8 cellular contexts compared by ENCODE assay signal in genomic region chr4:149264093-149264733, GRCh38.
A peak's percentile ranks its signal among the peaks of the same experiment; 100 is the strongest.
DNase-seq lines count a peak whose midpoint lies in the region; ATAC-seq, FAIRE-seq and TF ChIP-seq lines count a peak whose summit lies in the region.

No MANE protein-coding gene starts in this region.

- no peak for TF ChIP-seq POLR2A in GM12891 (IDR thresholded peaks at IDR 0.05; ENCODE audit: low read depth, low read length)

- H3K27ac Mint-ChIP-seq in activated CD4-positive, alpha-beta memory T cell treated with anti-CD3 and anti-CD28 coated beads, Interleukin-2, amount 10 ng/mL, durations not matched to agents 7 days and 5 days = no peak overlapping the region

- H3K27ac ChIP-seq in C4-2B = no peak overlapping the region

- peak; percentile 56 for FAIRE-seq in GM12891 (lab: Jason Lieb, UNC)

- CTCF ChIA-PET in activated CD4-positive, alpha-beta memory T cell treated with anti-CD3 and anti-CD28 coated beads, Interleukin-2, amount 10 ng/mL, durations not matched to agents 7 days and 5 days (lab: Charles Lee) = interaction anchor here (1.3 kb wide), 1 partner anchor 19 kb away, joined by 3 read pairs; no protein-coding TSS in a partner anchor

- no peaks in the 10 kb centered on the region for H3K36me3 Mint-ChIP-seq in activated CD4-positive, alpha-beta memory T cell treated with anti-CD3 and anti-CD28 coated beads, Interleukin-2, amount 10 ng/mL, durations not matched to agents 7 days and 5 days (ENCODE audit: low read depth)

- no peaks in the 10 kb centered on the region for H3K27me3 Mint-ChIP-seq in activated CD4-positive, alpha-beta memory T cell treated with anti-CD3 and anti-CD28 coated beads, Interleukin-2, amount 10 ng/mL, durations not matched to agents 7 days and 5 days

- peak; percentile 78 for TF ChIP-seq CTCF in C4-2B (conservative IDR thresholded peaks at IDR 0.05)

- H3K4me1 Mint-ChIP-seq in activated CD4-positive, alpha-beta memory T cell treated with anti-CD3 and anti-CD28 coated beads, Interleukin-2, amount 10 ng/mL, durations not matched to agents 7 days and 5 days = no peaks in the 10 kb centered on the region

- POLR2A ChIA-PET in activated CD4-positive, alpha-beta memory T cell treated with anti-CD3 and anti-CD28 coated beads, Interleukin-2, amount 10 ng/mL, durations not matched to agents 7 days and 5 days (lab: Charles Lee) = no interaction called here

- no peaks in the 10 kb centered on the region for H3K9me3 Mint-ChIP-seq in activated CD4-positive, alpha-beta memory T cell treated with anti-CD3 and anti-CD28 coated beads, Interleukin-2, amount 10 ng/mL, durations not matched to agents 7 days and 5 days

- no peak for DNase-seq in GM12891 (ENCODE audit: insufficient read length, low spot score)
- DNase-seq in NAMALWA (ENCODE audit: low spot score) = peak; percentile 66
- DNase-seq in activated CD4-positive, alpha-beta memory T cell treated with anti-CD3 and anti-CD28 coated beads, Interleukin-2, amount 10 ng/mL, durations not matched to agents 7 days and 5 days = peak; percentile 18
- peak; percentile 57 for DNase-seq in iPS-NIHi7 (ENCODE audit: extremely low spot score)
- DNase-seq in activated gamma-delta T cell (lab: John Stamatoyannopoulos, UW) = no peak

- ATAC-seq in HG02610 (IDR thresholded peaks at IDR 0.05; ENCODE audit: unreplicated experiment) = peak; percentile 84
- ATAC-seq in HG03175 (IDR thresholded peaks at IDR 0.05; ENCODE audit: unreplicated experiment) = no peak

- H3K4me3 Mint-ChIP-seq in activated CD4-positive, alpha-beta memory T cell treated with anti-CD3 and anti-CD28 coated beads, Interleukin-2, amount 10 ng/mL, durations not matched to agents 7 days and 5 days = no peak overlapping the region

TF ChIP-seq in GM12891, 5 proteins besides CTCF, POLR2A, EP300 and RAD21:
- TF ChIP-seq PAX5 (IDR thresholded peaks at IDR 0.05; ENCODE audit: insufficient read depth, low read length, severe bottlenecking) = no peak
- no peak for TF ChIP-seq SPI1 (IDR thresholded peaks at IDR 0.05; ENCODE audit: low read depth, low read length)
- TF ChIP-seq POU2F2 (IDR thresholded peaks at IDR 0.05; ENCODE audit: low read depth, low read length) = no peak
- TF ChIP-seq POLR2AphosphoS5 (IDR thresholded peaks at IDR 0.05; ENCODE audit: low read depth, low read length) = no peak
- TF ChIP-seq TAF1 (IDR thresholded peaks at IDR 0.05; ENCODE audit: low read depth, low read length) = no peak

Comparison
In these comparisons a context has a peak if more than half of its experiments do, and no peak if none do; other contexts are left out.
1. DNase-seq: peak in NAMALWA (single experiment), activated CD4-positive, alpha-beta memory T cell treated with anti-CD3 and anti-CD28 coated beads, Interleukin-2, amount 10 ng/mL, durations not matched to agents 7 days and 5 days (single experiment) and iPS-NIHi7 (single experiment); none in GM12891 (single experiment) and activated gamma-delta T cell (single experiment).